16 cellular contexts compared by ENCODE assay signal in genomic region chr11:16982809-16983208, GRCh38. TPM values are rescaled to one million over a fixed set of nuclear protein-coding genes. Genes with fewer than 3 reads are reported as not detected.
DNase-seq lines count a peak whose midpoint lies in the region; ATAC-seq, FAIRE-seq and TF ChIP-seq lines count a peak whose summit lies in the region.
"Had no signal": no experiment of that assay in that cellular context is flagged by ENCODE, and none has a peak within 500 bp of the region (broad histone marks: within the 10 kb centered on the region; RNA-seq: fewer than 3 reads in every experiment).

No MANE protein-coding gene starts in this region.

- H3K4me1 Mint-ChIP-seq in osteocyte (ENCODE audit: unreplicated experiment) (peaks cover 81% of the 10 kb centered on the region), nephron progenitor cell (peaks cover 54% of the 10 kb centered on the region)

- 87% methylated on average over 1 of the region's 1 CpG for WGBS in A549 (ENCODE audit: missing lambda C conversion rate)

- POLR2A ChIA-PET in A549 (lab: Yijun Ruan, JAX) (no interaction called here), Panc1 (lab: Charles Lee) (no interaction called here), HEK293T (lab: Yijun Ruan, JAX) (interaction anchor here (1.1 kb wide), 1 partner anchor 16 kb away, joined by 3 read pairs; no protein-coding TSS in a partner anchor)

- in situ Hi-C loops in Panc1 (cut with HindIII; ENCODE audit: low pct_unique_long_range_greater_than_20kb, low sequenced_read_pairs), result no loop called here

- TF ChIP-seq POLR2A in A549 (IDR thresholded peaks at IDR 0.05; ENCODE audit: low read length), result no peak

- no peak overlapping the region for H3K4me3 ChIP-seq in A549
- no peak overlapping the region for H3K4me3 ChIP-seq in Panc1 (ENCODE audit: low read depth in 2 of 2, low read length in 2 of 2)
- no peak overlapping the region for H3K4me3 ChIP-seq in epithelial cell of proximal tubule (ENCODE audit: low read depth, low read length)
- H3K4me3 ChIP-seq: vagina had no signal

- DNase-seq in A549 (ENCODE audit: low read depth in 1 of 2, low spot score in 1 of 2), result no peak
- DNase-seq in Panc1 (ENCODE audit: low read depth, low spot score), result no peak
- peak; percentile 74 for DNase-seq in epithelial cell of proximal tubule (ENCODE audit: low read depth)
- DNase-seq in osteocyte (ENCODE audit: extremely low spot score, unreplicated experiment), result no peak
- no peak for DNase-seq in HEK293T (ENCODE audit: extremely low spot score)
- DNase-seq in superior temporal gyrus (ENCODE audit: extremely low spot score), result no peak
- no peak for DNase-seq in glomerular visceral epithelial cell (ENCODE audit: extremely low spot score)
- no peak for DNase-seq in nephron progenitor cell
- DNase-seq: activated CD4-positive, CD25-positive, alpha-beta regulatory T cell; effector CD8-positive, alpha-beta T cell; GF-D8; NCI-H1105; Right ventricle myocardium superior; stimulated activated CD4-positive, alpha-beta T cell treated with anti-CD3 and anti-CD28 coated beads, Interleukin-4, amount 100 ng/mL, for 24 hours had no signal

- no peak for TF ChIP-seq CTCF in A549 (IDR thresholded peaks at IDR 0.05)
- no peak for TF ChIP-seq CTCF in Panc1 (IDR thresholded peaks at IDR 0.05)
- no peak for TF ChIP-seq CTCF in epithelial cell of proximal tubule (conservative IDR thresholded peaks at IDR 0.05; ENCODE audit: low read depth, low read length)
- TF ChIP-seq CTCF in osteocyte (IDR thresholded peaks at IDR 0.05), result no peak
- TF ChIP-seq CTCF in nephron progenitor cell (IDR thresholded peaks at IDR 0.05), result no peak

- H3K4me2 ChIP-seq in A549, result no peak overlapping the region

- no peaks in the 10 kb centered on the region for H3K36me3 ChIP-seq in Panc1 (ENCODE audit: control insufficient read depth, insufficient read depth, low read length)
- H3K36me3 ChIP-seq: vagina had no signal

- peak; percentile 10 to 20; a peak in 3 of 6 replicates for ATAC-seq in A549
- ATAC-seq in Panc1, result 0 out of 2 replicates have a peak, but pooled peaks have one; percentile 1

- H3K27ac Mint-ChIP-seq in osteocyte (ENCODE audit: unreplicated experiment) (peak overlapping the region; percentile 96), nephron progenitor cell (no peak overlapping the region)
- H3K27ac Mint-ChIP-seq: T-helper 1 cell treated with Interleukin-12 subunit alpha and Interleukin-12 subunit beta and Interleukin-4 antibody, amounts not matched to agents 30 μg/mL and 1 μg/mL, for 36 hours had no signal

- TF ChIP-seq RAD21 in A549 (conservative IDR thresholded peaks at IDR 0.05 in 1 of 2, IDR thresholded peaks at IDR 0.05 in 1 of 2), result no peak

- H3K4me1 ChIP-seq in A549 (peaks cover 25% of the 10 kb centered on the region), Panc1 (ENCODE audit: control insufficient read depth, insufficient read depth, low read length) (peaks cover 38% of the 10 kb centered on the region)

- H3K36me3 Mint-ChIP-seq in osteocyte (ENCODE audit: unreplicated experiment), result no peaks in the 10 kb centered on the region
- no peaks in the 10 kb centered on the region for H3K36me3 Mint-ChIP-seq in nephron progenitor cell (ENCODE audit: low read depth)

- CTCF ChIA-PET in A549 (lab: Yijun Ruan, JAX), result interaction anchor here (0.8 to 1.6 kb wide), 4 partner anchors 14 to 195 kb away, joined by 3 to 7 read pairs (median 4); no protein-coding TSS in a partner anchor
- CTCF ChIA-PET in Panc1 (lab: Charles Lee), result no interaction called here
- CTCF ChIA-PET in HEK293T (lab: Yijun Ruan, JAX), result no interaction called here

- H3K4me3 Mint-ChIP-seq in osteocyte (ENCODE audit: unreplicated experiment) (no peak overlapping the region), nephron progenitor cell (no peak overlapping the region)
- H3K4me3 Mint-ChIP-seq: T-helper 1 cell treated with Interleukin-12 subunit alpha and Interleukin-12 subunit beta and Interleukin-4 antibody, amounts not matched to agents 30 μg/mL and 1 μg/mL, for 36 hours had no signal

- no TSS peak for BruUV-seq in Panc1 (replicated peaks; lab: Mats Ljungman, UMichigan)

- no peaks in the 10 kb centered on the region for H3K27me3 Mint-ChIP-seq in osteocyte (ENCODE audit: unreplicated experiment)
- H3K27me3 Mint-ChIP-seq in nephron progenitor cell (ENCODE audit: low read depth, poor library complexity), result peaks cover 28% of the 10 kb centered on the region

- FAIRE-seq in A549 (lab: Jason Lieb, UNC), result no peak

- no peaks in the 10 kb centered on the region for H3K9me3 ChIP-seq in A549
- H3K9me3 ChIP-seq in Panc1 (ENCODE audit: control insufficient read depth, insufficient read depth, low read depth, low read length), result no peaks in the 10 kb centered on the region
- H3K9me3 ChIP-seq: vagina had no signal

- H3K9me3 Mint-ChIP-seq in osteocyte (ENCODE audit: unreplicated experiment) (no peaks in the 10 kb centered on the region), nephron progenitor cell (no peaks in the 10 kb centered on the region)
- H3K9me3 Mint-ChIP-seq: T-helper 1 cell treated with Interleukin-12 subunit alpha and Interleukin-12 subunit beta and Interleukin-4 antibody, amounts not matched to agents 30 μg/mL and 1 μg/mL, for 36 hours had no signal

- H3K27me3 ChIP-seq in Panc1 (ENCODE audit: control insufficient read depth, insufficient read depth, low read length), result no peaks in the 10 kb centered on the region
- H3K27me3 ChIP-seq: vagina had no signal

- intact Hi-C loops in Panc1 (cut with micrococcal nuclease; ENCODE audit: unreplicated experiment), result no loop called here

- TF ChIP-seq EP300 in A549 (IDR thresholded peaks at IDR 0.05), result no peak

- H3K27ac ChIP-seq in A549 (no peak overlapping the region), Panc1 (ENCODE audit: low read length) (peak overlapping the region; percentile 67)
- H3K27ac ChIP-seq: vagina had no signal

TF ChIP-seq in A549, 52 proteins besides CTCF, POLR2A, EP300 and RAD21 (continues in another document):
- TF ChIP-seq CEBPB (IDR thresholded peaks at IDR 0.05), result no peak
- no peak for TF ChIP-seq SMC3 (IDR thresholded peaks at IDR 0.05)
- no peak for TF ChIP-seq E2F6 (IDR thresholded peaks at IDR 0.05; ENCODE audit: borderline replicate concordance, low read depth)
- TF ChIP-seq NPAS2 (CRISPR knock-in tag; IDR thresholded peaks at IDR 0.05; ENCODE audit: borderline replicate concordance), result no peak
- TF ChIP-seq POLR2AphosphoS2 (conservative IDR thresholded peaks at IDR 0.05; ENCODE audit: low read length), result no peak
- no peak for TF ChIP-seq HOXB5 (CRISPR knock-in tag; IDR thresholded peaks at IDR 0.05)
- TF ChIP-seq ZFP36 (IDR thresholded peaks at IDR 0.05; ENCODE audit: borderline replicate concordance, partially characterized antibody), result no peak

TF ChIP-seq in HEK293T, 16 proteins besides CTCF, POLR2A, EP300 and RAD21:
- TF ChIP-seq ZNF384 (IDR thresholded peaks at IDR 0.05), result no peak
- no peak for TF ChIP-seq CTBP1 (IDR thresholded peaks at IDR 0.05; ENCODE audit: borderline replicate concordance)
- TF ChIP-seq HDGF (IDR thresholded peaks at IDR 0.05; ENCODE audit: borderline replicate concordance), result no peak
- TF ChIP-seq FOXA1 (IDR thresholded peaks at IDR 0.05), result no peak
- no peak for TF ChIP-seq TARDBP (IDR thresholded peaks at IDR 0.05)
- TF ChIP-seq LEF1 (IDR thresholded peaks at IDR 0.05; ENCODE audit: borderline replicate concordance), result no peak
- TF ChIP-seq BHLHE40 (IDR thresholded peaks at IDR 0.05; ENCODE audit: borderline replicate concordance), result no peak
- no peak for TF ChIP-seq ELF4 (IDR thresholded peaks at IDR 0.05)
- TF ChIP-seq ARNT (IDR thresholded peaks at IDR 0.05), result no peak
- no peak for TF ChIP-seq SUZ12 (IDR thresholded peaks at IDR 0.05)
- TF ChIP-seq FOXM1 (IDR thresholded peaks at IDR 0.05; ENCODE audit: borderline replicate concordance), result no peak
- TF ChIP-seq PKNOX1 (IDR thresholded peaks at IDR 0.05), result no peak
- no peak for TF ChIP-seq FOXK2 (IDR thresholded peaks at IDR 0.05)

RNA-seq across cellular contexts. Expression of gene PLEKHA7, which starts 31.4 kb away (rescaled TPM):
- polyA plus RNA-seq in A549 (2011; rRNA removed) (8.7 and 15.3 TPM in 2 replicates), A549 (2017; fragmentation: RNase III; extraction: RNeasy Plus Mini Kit Qiagen cat#74134 plus additional on column Dnase treatment) (12.8 to 13.9 TPM (median 13.8 TPM) in 3 replicates)
- 9.6 and 12.8 TPM in 2 replicates for polyA plus RNA-seq in A549 (2012; cell fraction: cytosol; rRNA removed)
- polyA plus RNA-seq in A549 (2012; cell fraction: nucleus; rRNA removed), result 38.1 and 47.3 TPM in 2 replicates
- polyA minus RNA-seq in A549 (2011; rRNA and poly(A)+ RNA removed), result 10.0 and 12.1 TPM in 2 replicates
- total RNA-seq in Panc1 (2021; ENCODE audit: unreplicated experiment) (11.6 TPM), epithelial cell of proximal tubule (21.3 and 37.5 TPM in 2 replicates), osteocyte (14.9 and 15.6 TPM in 2 replicates)
- 16.7 TPM for polyA plus RNA-seq in Panc1 (2012; ENCODE audit: insufficient read length)
